In genomic region chr2:105788670-105789290, GRCh38 we compare ENCODE assay signal across 14 cellular contexts. TPM values are rescaled to one million over a fixed set of nuclear protein-coding genes. Genes with fewer than 3 reads are reported as not detected.
A peak's percentile ranks its signal among the peaks of the same experiment; 100 is the strongest.
DNase-seq lines count a peak whose midpoint lies in the region; ATAC-seq and TF ChIP-seq lines count a peak whose summit lies in the region.
"Had no signal": no experiment of that assay in that cellular context is flagged by ENCODE, and none has a peak within 500 bp of the region (broad histone marks: within the 10 kb centered on the region; RNA-seq: fewer than 3 reads in every experiment).

No MANE protein-coding gene starts in this region.

- CTCF ChIA-PET in activated naive CD4-positive, alpha-beta T cell treated with anti-CD3 and anti-CD28 coated beads, Interleukin-2, amount 10 ng/mL, durations not matched to agents 7 days and 5 days (lab: Charles Lee) = interaction anchor here (1.1 to 1.3 kb wide), 4 partner anchors 11 to 39 kb away, joined by 3 to 6 read pairs (median 3); no protein-coding TSS in a partner anchor

- H3K27me3 ChIP-seq in tibial artery = no peaks in the 10 kb centered on the region
- H3K27me3 ChIP-seq in body of pancreas = no peaks in the 10 kb centered on the region
- H3K27me3 ChIP-seq: testis had no signal

- ATAC-seq in activated T-cell treated with anti-CD3 and anti-CD28 coated beads, Interleukin-2, amount 50 U/mL, for 72 hours (replicated peaks in 1 of 2) = no peak
- no peak for ATAC-seq in memory B cell (ENCODE audit: low read depth)
- no peak for ATAC-seq in body of pancreas
- ATAC-seq: HCT116 had no signal

- peak overlapping the region; percentile 96 for H3K27ac Mint-ChIP-seq in activated naive CD4-positive, alpha-beta T cell treated with anti-CD3 and anti-CD28 coated beads, Interleukin-2, amount 10 ng/mL, durations not matched to agents 7 days and 5 days
- peak overlapping the region; percentile 97 for H3K27ac Mint-ChIP-seq in activated T-cell treated with anti-CD3 and anti-CD28 coated beads, Interleukin-2, amount 50 U/mL, for 72 hours
- H3K27ac Mint-ChIP-seq in memory B cell = peak overlapping the region; percentile 94

- peaks cover 47% of the 10 kb centered on the region for H3K36me3 Mint-ChIP-seq in activated naive CD4-positive, alpha-beta T cell treated with anti-CD3 and anti-CD28 coated beads, Interleukin-2, amount 10 ng/mL, durations not matched to agents 7 days and 5 days
- H3K36me3 Mint-ChIP-seq in activated T-cell treated with anti-CD3 and anti-CD28 coated beads, Interleukin-2, amount 50 U/mL, for 72 hours (ENCODE audit: insufficient read depth in 2 of 2) = peaks cover 4 to 9% of the 10 kb centered on the region in 2 donors
- H3K36me3 Mint-ChIP-seq in memory B cell = no peaks in the 10 kb centered on the region

- TF ChIP-seq POLR2A in body of pancreas (IDR thresholded peaks at IDR 0.05) = no peak

- no peak overlapping the region for H3K4me3 Mint-ChIP-seq in activated naive CD4-positive, alpha-beta T cell treated with anti-CD3 and anti-CD28 coated beads, Interleukin-2, amount 10 ng/mL, durations not matched to agents 7 days and 5 days
- peak overlapping the region; percentile 75 to 92 for H3K4me3 Mint-ChIP-seq in activated T-cell treated with anti-CD3 and anti-CD28 coated beads, Interleukin-2, amount 50 U/mL, for 72 hours
- no peak overlapping the region for H3K4me3 Mint-ChIP-seq in memory B cell

- H3K4me1 ChIP-seq in tibial artery (peaks cover 0 to 69% (median 35%) of the 10 kb centered on the region in 4 donors), body of pancreas (peaks cover 46% of the 10 kb centered on the region)

- no peaks in the 10 kb centered on the region for H3K27me3 Mint-ChIP-seq in activated naive CD4-positive, alpha-beta T cell treated with anti-CD3 and anti-CD28 coated beads, Interleukin-2, amount 10 ng/mL, durations not matched to agents 7 days and 5 days
- no peaks in the 10 kb centered on the region for H3K27me3 Mint-ChIP-seq in activated T-cell treated with anti-CD3 and anti-CD28 coated beads, Interleukin-2, amount 50 U/mL, for 72 hours (ENCODE audit: low read depth)
- no peaks in the 10 kb centered on the region for H3K27me3 Mint-ChIP-seq in memory B cell

- H3K36me3 ChIP-seq in tibial artery (no peaks in the 10 kb centered on the region), body of pancreas (replicated peaks in 1 of 2; ENCODE audit: insufficient read depth in 1 of 2, low read depth in 2 of 2) (no peaks in the 10 kb centered on the region)

- H3K4me1 Mint-ChIP-seq in activated naive CD4-positive, alpha-beta T cell treated with anti-CD3 and anti-CD28 coated beads, Interleukin-2, amount 10 ng/mL, durations not matched to agents 7 days and 5 days = peaks cover 98% of the 10 kb centered on the region
- H3K4me1 Mint-ChIP-seq in activated T-cell treated with anti-CD3 and anti-CD28 coated beads, Interleukin-2, amount 50 U/mL, for 72 hours (ENCODE audit: low read depth) = peaks cover 100% of the 10 kb centered on the region
- peaks cover 46% of the 10 kb centered on the region for H3K4me1 Mint-ChIP-seq in memory B cell

- intact Hi-C loops in tibial artery (cut with DNase I; ENCODE audit: low total_unique reads) (loop anchor here (5.0 kb wide), 1 partner anchor 41 kb away; no protein-coding TSS in a partner anchor), body of pancreas (cut with DNase I) (no loop called here)

- TF ChIP-seq CTCF in tibial artery (IDR thresholded peaks at IDR 0.05) (no peak), body of pancreas (IDR thresholded peaks at IDR 0.05) (no peak)

- no peak for DNase-seq in activated naive CD4-positive, alpha-beta T cell treated with anti-CD3 and anti-CD28 coated beads, Interleukin-2, amount 10 ng/mL, durations not matched to agents 7 days and 5 days
- DNase-seq in activated naive CD4-positive, alpha-beta T cell treated with anti-CD3 and anti-CD28 coated beads, Interleukin-2, amount 50 U/mL, for 16 hours = no peak
- DNase-seq in activated T-cell treated with anti-CD3 and anti-CD28 coated beads, Interleukin-2, amount 50 U/mL, for 72 hours = no peak
- no peak for DNase-seq in memory B cell (ENCODE audit: low spot score in 2 of 2)
- no peak for DNase-seq in tibial artery
- DNase-seq in body of pancreas = no peak
- no peak for DNase-seq in NCI-H345 (lab: John Stamatoyannopoulos, UW)
- no peak for DNase-seq in superior temporal gyrus (ENCODE audit: extremely low spot score)
- DNase-seq: DMS53, NCI-H2029, NCI-H526 treated with DMSO at 0.1 percent for 48 hours, nucleus accumbens, testis had no signal

- H3K9me3 ChIP-seq in tibial artery (no peaks in the 10 kb centered on the region), body of pancreas (no peaks in the 10 kb centered on the region)
- H3K9me3 ChIP-seq: testis had no signal

- WGBS in body of pancreas, 2 donors = 73 to 78% methylated on average over 12 of the region's 12 CpGs

- H3K9me3 Mint-ChIP-seq in activated naive CD4-positive, alpha-beta T cell treated with anti-CD3 and anti-CD28 coated beads, Interleukin-2, amount 10 ng/mL, durations not matched to agents 7 days and 5 days = no peaks in the 10 kb centered on the region
- no peaks in the 10 kb centered on the region for H3K9me3 Mint-ChIP-seq in activated T-cell treated with anti-CD3 and anti-CD28 coated beads, Interleukin-2, amount 50 U/mL, for 72 hours
- no peaks in the 10 kb centered on the region for H3K9me3 Mint-ChIP-seq in memory B cell

- H3K4me3 ChIP-seq in tibial artery (no peak overlapping the region), body of pancreas (no peak overlapping the region)
- H3K4me3 ChIP-seq: testis had no signal

- H3K27ac ChIP-seq in tibial artery (peak overlapping the region; percentile 73 to 74), body of pancreas (no peak overlapping the region)
- H3K27ac ChIP-seq: testis had no signal

RNA-seq across cellular contexts. Expression of gene NCK2, which starts 44.1 kb away (rescaled TPM):
- total RNA-seq in activated T-cell treated with anti-CD3 and anti-CD28 coated beads, Interleukin-2, amount 50 U/mL, for 72 hours = 100 to 1,000 TPM; 159 to 161 TPM
- 10 to 100 TPM; 36.6 to 42.8 TPM for total RNA-seq in body of pancreas

Comparison
In these comparisons a context has a peak if more than half of its experiments do, and no peak if none do; other contexts are left out.
1. H3K4me3 Mint-ChIP-seq: peak in activated T-cell treated with anti-CD3 and anti-CD28 coated beads, Interleukin-2, amount 50 U/mL, for 72 hours (2 of 2); none in activated naive CD4-positive, alpha-beta T cell treated with anti-CD3 and anti-CD28 coated beads, Interleukin-2, amount 10 ng/mL, durations not matched to agents 7 days and 5 days (single experiment) and memory B cell (single experiment).
2. H3K27ac ChIP-seq: peak in tibial artery (2 of 2); none in body of pancreas (0 of 4).
3. Peak in every context shown above with its lines, with median percentiles within 50 percentile points of each other: H3K27ac Mint-ChIP-seq.